ENCODE assay signal across 26 cellular contexts in genomic region chr9:86575137-86575536, GRCh38.
DNase-seq lines count a peak whose midpoint lies in the region; ATAC-seq, FAIRE-seq and TF ChIP-seq lines count a peak whose summit lies in the region.
"Had no signal": no experiment of that assay in that cellular context is flagged by ENCODE, and none has a peak within 500 bp of the region (broad histone marks: within the 10 kb centered on the region; RNA-seq: fewer than 3 reads in every experiment).

No MANE protein-coding gene starts in this region.

- H4K20me1 ChIP-seq in BLaER1 treated with 17β-estradiol and CSF1 and Interleukin-3, amounts not matched to agents 10 nM and 100 nM: no peaks in the 10 kb centered on the region

- H3K4me1 Mint-ChIP-seq in endodermal cell: peaks cover 21% of the 10 kb centered on the region
- H3K4me1 Mint-ChIP-seq: CD14-positive monocyte; CD8-positive, alpha-beta memory T cell had no signal

- H3K27me3 ChIP-seq in BLaER1 treated with 17β-estradiol and CSF1 and Interleukin-3, amounts not matched to agents 10 nM and 100 nM: no peaks in the 10 kb centered on the region
- no peaks in the 10 kb centered on the region for H3K27me3 ChIP-seq in endodermal cell (ENCODE audit: control insufficient read depth, insufficient read depth, low read length, poor library complexity, severe bottlenecking)

- H3K27ac Mint-ChIP-seq in endodermal cell: no peak overlapping the region
- H3K27ac Mint-ChIP-seq: CD14-positive monocyte; CD8-positive, alpha-beta memory T cell; HFFc6 had no signal

- TF ChIP-seq POLR2A in GM12891 (IDR thresholded peaks at IDR 0.05; ENCODE audit: low read depth, low read length): no peak

- H3K36me3 Mint-ChIP-seq in endodermal cell (ENCODE audit: low read depth): no peaks in the 10 kb centered on the region
- H3K36me3 Mint-ChIP-seq: CD14-positive monocyte; CD8-positive, alpha-beta memory T cell had no signal

- H3K27ac ChIP-seq in BLaER1 treated with 17β-estradiol and CSF1 and Interleukin-3, amounts not matched to agents 10 nM and 100 nM: peak overlapping the region; percentile 70 to 92 (median 83)
- H3K27ac ChIP-seq in endodermal cell (ENCODE audit: low read depth, low read length): no peak overlapping the region
- H3K27ac ChIP-seq: GM23248, SK-N-MC had no signal

- intact Hi-C loops in posterior vena cava (cut with DNase I): no loop called here

- DNase-seq in GM12891 (ENCODE audit: insufficient read length, low spot score) (no peak), endodermal cell (no peak), midbrain (lab: John Stamatoyannopoulos, UW) (no peak), posterior vena cava (ENCODE audit: low spot score) (no peak)
- DNase-seq in effector CD8-positive, alpha-beta T cell (lab: John Stamatoyannopoulos, UW): no peak
- DNase-seq: CD8-positive, alpha-beta memory T cell; DMS153; DND-41; GM23248; H7; HFFc6; Karpas-422; NCI-H1092; NCI-H1417 treated with DMSO at 0.1 percent for 48 hours; NCI-H1694 treated with DMSO at 0.1 percent for 48 hours; NCI-H2081; NCI-H2227 treated with DMSO at 0.1 percent for 48 hours; NCI-H526 treated with DMSO at 0.1 percent for 48 hours; RPMI8226; SHP77 treated with DMSO at 0.1 percent for 48 hours had no signal

- H3K36me3 ChIP-seq in BLaER1 treated with 17β-estradiol and CSF1 and Interleukin-3, amounts not matched to agents 10 nM and 100 nM: peaks cover 0 to 2% (median 0%) of the 10 kb centered on the region in 11 experiments; a peak in 1 of 22 replicates
- H3K36me3 ChIP-seq in endodermal cell (ENCODE audit: control insufficient read depth, insufficient read depth, low read length): no peaks in the 10 kb centered on the region

- peak overlapping the region; percentile 65 to 77 (median 71); a peak in 20 of 22 replicates for H3K9ac ChIP-seq in BLaER1 treated with 17β-estradiol and CSF1 and Interleukin-3, amounts not matched to agents 10 nM and 100 nM
- H3K9ac ChIP-seq in endodermal cell (ENCODE audit: extremely low read depth, low read length, poor library complexity, severe bottlenecking): no peak overlapping the region
- H3K9ac ChIP-seq: GM23248 had no signal

- H3K4me3 Mint-ChIP-seq in endodermal cell: no peak overlapping the region
- H3K4me3 Mint-ChIP-seq: CD14-positive monocyte; CD8-positive, alpha-beta memory T cell; HFFc6 had no signal

- peak overlapping the region; percentile 72 to 93 (median 84) for H3K4me2 ChIP-seq in BLaER1 treated with 17β-estradiol and CSF1 and Interleukin-3, amounts not matched to agents 10 nM and 100 nM

- peaks cover 38 to 69% (median 63%) of the 10 kb centered on the region in 10 experiments for H3K4me1 ChIP-seq in BLaER1 treated with 17β-estradiol and CSF1 and Interleukin-3, amounts not matched to agents 10 nM and 100 nM
- H3K4me1 ChIP-seq in endodermal cell (ENCODE audit: control insufficient read depth, insufficient read depth, low read length): peaks cover 7% of the 10 kb centered on the region

- H3K9me3 Mint-ChIP-seq in endodermal cell: peaks cover 5% of the 10 kb centered on the region
- H3K9me3 Mint-ChIP-seq: CD8-positive, alpha-beta memory T cell; HFFc6 had no signal

- H3K4me3 ChIP-seq in BLaER1 treated with 17β-estradiol and CSF1 and Interleukin-3, amounts not matched to agents 10 nM and 100 nM: peak overlapping the region in 6 of 10 experiments; percentile 12 to 45 (median 36); a peak in 9 of 20 replicates
- H3K4me3 ChIP-seq in endodermal cell (ENCODE audit: low read length): peak overlapping the region; percentile 53
- H3K4me3 ChIP-seq: GM23248, SK-N-MC had no signal

- peaks cover 5% of the 10 kb centered on the region for H3K27me3 Mint-ChIP-seq in endodermal cell (ENCODE audit: insufficient read depth)

- H3K9me3 ChIP-seq in BLaER1 treated with 17β-estradiol and CSF1 and Interleukin-3, amounts not matched to agents 10 nM and 100 nM (replicated peaks in 1 of 11): peaks cover 18 to 52% (median 46%) of the 10 kb centered on the region in 11 experiments
- H3K9me3 ChIP-seq in endodermal cell (ENCODE audit: control insufficient read depth, low read length): peaks cover 13% of the 10 kb centered on the region

- FAIRE-seq in GM12891 (lab: Jason Lieb, UNC): no peak
- FAIRE-seq: HepG2 had no signal

- no peak for TF ChIP-seq CTCF in endodermal cell (conservative IDR thresholded peaks at IDR 0.05)

- ATAC-seq in HG03025 (IDR thresholded peaks at IDR 0.05; ENCODE audit: low FRiP score, unreplicated experiment): peak; percentile 56
- no peak for ATAC-seq in GM19455 (IDR thresholded peaks at IDR 0.05; ENCODE audit: unreplicated experiment)
- ATAC-seq: HepG2 had no signal

TF ChIP-seq in GM12891, 5 proteins besides CTCF, POLR2A, EP300 and RAD21:
- TF ChIP-seq TAF1 (IDR thresholded peaks at IDR 0.05; ENCODE audit: low read depth, low read length) (no peak), POU2F2 (IDR thresholded peaks at IDR 0.05; ENCODE audit: low read depth, low read length) (no peak), POLR2AphosphoS5 (IDR thresholded peaks at IDR 0.05; ENCODE audit: low read depth, low read length) (no peak), PAX5 (IDR thresholded peaks at IDR 0.05; ENCODE audit: insufficient read depth, low read length, severe bottlenecking) (no peak), SPI1 (IDR thresholded peaks at IDR 0.05; ENCODE audit: low read depth, low read length) (peak; percentile 36; the same call in 1 of the 2 replicates)
